In the genomic region with DNA sequence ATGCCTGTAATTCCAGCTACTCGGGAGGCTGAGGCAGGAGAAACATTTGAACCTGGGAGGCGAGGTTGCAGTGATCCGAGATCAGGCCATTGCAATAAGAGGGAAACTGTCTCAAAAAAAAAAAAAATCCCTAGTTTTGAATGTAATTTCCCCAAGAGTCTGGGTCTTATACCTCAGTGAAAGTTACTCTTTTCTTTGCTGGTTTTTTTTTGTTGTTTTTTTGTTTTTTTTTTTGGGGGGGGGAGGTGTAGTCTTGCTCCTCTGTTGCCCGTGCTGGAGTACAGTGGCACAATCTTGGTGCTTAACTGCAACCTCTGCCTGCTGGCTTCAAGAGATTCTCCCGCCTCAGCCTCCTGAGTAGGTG, we compare ENCODE assay signal across 23 cellular contexts. TPM values are rescaled to one million over a fixed set of nuclear protein-coding genes. Genes with fewer than 3 reads are reported as not detected.
DNase-seq lines count a peak whose midpoint lies in the region; ATAC-seq, FAIRE-seq and TF ChIP-seq lines count a peak whose summit lies in the region.
"Had no signal": no experiment of that assay in that cellular context is flagged by ENCODE, and none has a peak within 500 bp of the region (broad histone marks: within the 10 kb centered on the region; RNA-seq: fewer than 3 reads in every experiment).

No MANE protein-coding gene starts in this region.

- H3K4me1 ChIP-seq in KMS-11 (ENCODE audit: low read depth, poor library complexity, severe bottlenecking) (peaks cover 93% of the 10 kb centered on the region), HepG2 (ENCODE audit: insufficient read depth, low read length) (peaks cover 100% of the 10 kb centered on the region), psoas muscle (no peaks in the 10 kb centered on the region)

- H3K79me2 ChIP-seq in KMS-11 (ENCODE audit: insufficient read depth, low read depth): peaks cover 99% of the 10 kb centered on the region
- H3K79me2 ChIP-seq in HepG2 (ENCODE audit: insufficient read depth, low read length): peaks cover 100% of the 10 kb centered on the region

- H3K9ac ChIP-seq in KMS-11 (no peak overlapping the region), HepG2 (ENCODE audit: insufficient read depth, low read depth, low read length) (peak overlapping the region; percentile 66)
- H3K9ac ChIP-seq: GM23248 had no signal

- no peak for TF ChIP-seq RAD21 in HepG2 (CRISPR knock-in tag; IDR thresholded peaks at IDR 0.05)

- no peak for TF ChIP-seq POLR2A in HepG2 (IDR thresholded peaks at IDR 0.05; ENCODE audit: insufficient read depth in 1 of 2, low read depth in 2 of 2, low read length in 2 of 2)

- H3K36me3 Mint-ChIP-seq in activated T-cell treated with anti-CD3 and anti-CD28 coated beads, Interleukin-2, amount 50 U/mL, for 24 hours (ENCODE audit: low read depth): peaks cover 18% of the 10 kb centered on the region
- peaks cover 8% of the 10 kb centered on the region for H3K36me3 Mint-ChIP-seq in stimulated activated memory B cell treated with anti-CD40 and anti-IgM and Interleukin-4, amounts not matched to agents 10 μg/mL and 1 μg/mL and 100 μg/mL, for 72 hours

- H3K36me3 ChIP-seq in KMS-11 (ENCODE audit: insufficient read depth) (no peaks in the 10 kb centered on the region), HepG2 (replicated peaks in 1 of 2; ENCODE audit: control insufficient read depth in 1 of 2, insufficient read depth in 2 of 2, low read length in 2 of 2) (peaks cover 2 to 25% of the 10 kb centered on the region in 2 experiments; a peak in 3 of 5 replicates), psoas muscle (ENCODE audit: insufficient read depth in 1 of 2, low read depth in 1 of 2) (no peaks in the 10 kb centered on the region)
- H3K36me3 ChIP-seq: HAP-1, Peyer's patch, SJSA1 had no signal

- H4K20me1 ChIP-seq in KMS-11 (ENCODE audit: insufficient read depth) (peaks cover 30% of the 10 kb centered on the region; the same call in 1 of the 2 replicates), HepG2 (ENCODE audit: insufficient read depth, low read length) (peaks cover 62% of the 10 kb centered on the region)

- H3K4me2 ChIP-seq in KMS-11 (peak overlapping the region; percentile 76; the same call in 1 of the 2 replicates), HepG2 (ENCODE audit: low read depth, low read length) (peak overlapping the region; percentile 76)

- H2AFZ ChIP-seq in KMS-11 (ENCODE audit: low read depth) (no peak overlapping the region), HepG2 (ENCODE audit: low read length) (no peak overlapping the region)
- H2AFZ ChIP-seq: GM23248 had no signal

- POLR2A ChIA-PET in HepG2 (lab: Yijun Ruan, JAX): interaction anchor here (1.1 to 4.8 kb wide), 4 partner anchors 20 to 100 kb away, joined by 5 to 35 read pairs (median 15); no protein-coding TSS in a partner anchor

- H3K4me3 Mint-ChIP-seq in activated T-cell treated with anti-CD3 and anti-CD28 coated beads, Interleukin-2, amount 50 U/mL, for 24 hours: no peak overlapping the region
- no peak overlapping the region for H3K4me3 Mint-ChIP-seq in stimulated activated memory B cell treated with anti-CD40 and anti-IgM and Interleukin-4, amounts not matched to agents 10 μg/mL and 1 μg/mL and 100 μg/mL, for 72 hours
- H3K4me3 Mint-ChIP-seq: CD14-positive monocyte had no signal

- no peak for TF ChIP-seq CTCF in KMS-11 (conservative IDR thresholded peaks at IDR 0.05; ENCODE audit: low read depth, low read length)
- TF ChIP-seq CTCF in HepG2 (CRISPR knock-in tag; IDR thresholded peaks at IDR 0.05): no peak
- TF ChIP-seq CTCF in psoas muscle (IDR thresholded peaks at IDR 0.05): no peak

- WGBS in HepG2 (ENCODE audit: low lambda C conversion rate): 51% methylated on average over 5 of the region's 5 CpGs
- 81 to 93% (median 82%) methylated on average over 5 of the region's 5 CpGs for WGBS in psoas muscle, 3 donors

- no peak overlapping the region for H3K4me3 ChIP-seq in KMS-11 (IDR thresholded peaks at IDR 0.05; ENCODE audit: insufficient read depth, low read depth, low read length)
- peak overlapping the region in 2 of 3 experiments; percentile 9 to 43; a peak in 2 of 6 replicates for H3K4me3 ChIP-seq in HepG2 (replicated peaks in 1 of 3; ENCODE audit: insufficient read depth in 1 of 3, low read depth in 2 of 3, low read length in 3 of 3)
- no peak overlapping the region for H3K4me3 ChIP-seq in psoas muscle
- H3K4me3 ChIP-seq: GM12878, GM23248, HAP-1, SJSA1 had no signal

- H3K27ac ChIP-seq in KMS-11: peak overlapping the region; percentile 52
- H3K27ac ChIP-seq in HepG2 (ENCODE audit: extremely low read length, insufficient read depth, low read length): peak overlapping the region; percentile 98
- no peak overlapping the region for H3K27ac ChIP-seq in psoas muscle
- H3K27ac ChIP-seq: 22Rv1, GM23248, HL-60, SJSA1 had no signal

- H3K4me1 Mint-ChIP-seq in activated T-cell treated with anti-CD3 and anti-CD28 coated beads, Interleukin-2, amount 50 U/mL, for 24 hours (ENCODE audit: low read depth): peaks cover 83% of the 10 kb centered on the region
- H3K4me1 Mint-ChIP-seq in stimulated activated memory B cell treated with anti-CD40 and anti-IgM and Interleukin-4, amounts not matched to agents 10 μg/mL and 1 μg/mL and 100 μg/mL, for 72 hours: peaks cover 65% of the 10 kb centered on the region

- intact Hi-C loops in HepG2 (cut with micrococcal nuclease; ENCODE audit: unreplicated experiment) (no loop called here), psoas muscle (cut with DNase I) (no loop called here)

- H3K9me3 Mint-ChIP-seq in activated T-cell treated with anti-CD3 and anti-CD28 coated beads, Interleukin-2, amount 50 U/mL, for 24 hours: no peaks in the 10 kb centered on the region
- H3K9me3 Mint-ChIP-seq in stimulated activated memory B cell treated with anti-CD40 and anti-IgM and Interleukin-4, amounts not matched to agents 10 μg/mL and 1 μg/mL and 100 μg/mL, for 72 hours: no peaks in the 10 kb centered on the region
- H3K9me3 Mint-ChIP-seq: CD14-positive monocyte had no signal

- no peaks in the 10 kb centered on the region for H3K27me3 Mint-ChIP-seq in activated T-cell treated with anti-CD3 and anti-CD28 coated beads, Interleukin-2, amount 50 U/mL, for 24 hours
- H3K27me3 Mint-ChIP-seq in stimulated activated memory B cell treated with anti-CD40 and anti-IgM and Interleukin-4, amounts not matched to agents 10 μg/mL and 1 μg/mL and 100 μg/mL, for 72 hours: no peaks in the 10 kb centered on the region

- H3K27me3 ChIP-seq in KMS-11 (ENCODE audit: insufficient read depth, low read depth): no peaks in the 10 kb centered on the region
- H3K27me3 ChIP-seq in HepG2 (ENCODE audit: control insufficient read depth in 1 of 2, insufficient read depth in 2 of 2, low read length in 2 of 2): no peaks in the 10 kb centered on the region
- no peaks in the 10 kb centered on the region for H3K27me3 ChIP-seq in psoas muscle (ENCODE audit: insufficient read depth in 3 of 3, low read length in 2 of 3)
- H3K27me3 ChIP-seq: Peyer's patch, SJSA1 had no signal

- ATAC-seq in HepG2: no peak
- no peak for ATAC-seq in stimulated activated memory B cell treated with anti-CD40 and anti-IgM and Interleukin-4, amounts not matched to agents 10 μg/mL and 1 μg/mL and 100 μg/mL, for 72 hours
- no peak for ATAC-seq in HG03196 (IDR thresholded peaks at IDR 0.05; ENCODE audit: unreplicated experiment)
- ATAC-seq in psoas muscle: no peak

- CTCF ChIA-PET in HepG2 (lab: Yijun Ruan, JAX; ENCODE audit: low intra/inter-chr PET ratio, low total read pairs): no interaction called here

- FAIRE-seq in HepG2 (lab: Jason Lieb, UNC): no peak
- FAIRE-seq: GM12878 had no signal

- H3K9me3 ChIP-seq in HepG2 (ENCODE audit: low read length): no peaks in the 10 kb centered on the region
- H3K9me3 ChIP-seq in psoas muscle: no peaks in the 10 kb centered on the region
- H3K9me3 ChIP-seq: HAP-1, Peyer's patch, SJSA1 had no signal

- TF ChIP-seq EP300 in HepG2 (IDR thresholded peaks at IDR 0.05; ENCODE audit: low read depth in 2 of 2, low read length in 2 of 2): no peak
- TF ChIP-seq EP300 in HepG2 (CRISPR knock-in tag; IDR thresholded peaks at IDR 0.05; ENCODE audit: borderline replicate concordance): no peak

- in situ Hi-C loops in HepG2 (cut with HindIII; ENCODE audit: extremely low pct_ligation_motif_present, low pct_unique_long_range_greater_than_20kb): loop anchor here (25.0 kb wide), 1 partner anchor 330 kb away; no protein-coding TSS in a partner anchor

- H3K27ac Mint-ChIP-seq in activated T-cell treated with anti-CD3 and anti-CD28 coated beads, Interleukin-2, amount 50 U/mL, for 24 hours: peak overlapping the region; percentile 87
- peak overlapping the region; percentile 49 for H3K27ac Mint-ChIP-seq in stimulated activated memory B cell treated with anti-CD40 and anti-IgM and Interleukin-4, amounts not matched to agents 10 μg/mL and 1 μg/mL and 100 μg/mL, for 72 hours

- DNase-seq in activated T-cell treated with anti-CD3 and anti-CD28 coated beads, Interleukin-2, amount 50 U/mL, for 24 hours: no peak
- no peak for DNase-seq in activated T-cell treated with anti-CD3 and anti-CD28 coated beads, Interleukin-2, amount 50 U/mL, for 1 hour
- DNase-seq in HepG2 (ENCODE audit: low spot score) (no peak), NCI-H446 (lab: John Stamatoyannopoulos, UW) (no peak), psoas muscle (no peak)
- DNase-seq: Calu3, GM23248, IMR-90, Karpas-422, NCI-H1417 treated with DMSO at 0.1 percent for 48 hours, NCI-H1930, NCI-H2171, NCI-H446 treated with DMSO at 0.1 percent for 48 hours, Peyer's patch had no signal

- BruUV-seq in HepG2 (replicated peaks; lab: Mats Ljungman, UMichigan): no TSS peak

RNA-seq across cellular contexts. Expression of gene EML4, which starts 22.8 kb away (rescaled TPM):
- total RNA-seq in HepG2 (2016; rRNA removed; fragmentation: Illumina TruSeq; extraction: Trizol) (243 and 362 TPM in 2 replicates), psoas muscle (1 to 10 TPM; 4.4 to 7.5 (median 6.0) TPM)
- total RNA-seq in HepG2 (2016; cell fraction: cytosol; rRNA removed; fragmentation: Illumina TruSeq; extraction: Trizol; ENCODE audit: low read depth): 33.1 and 38.2 TPM in 2 replicates
- 236 and 353 TPM in 2 replicates for total RNA-seq in HepG2 (2016; cell fraction: insoluble cytoplasmic fraction; rRNA removed; fragmentation: Illumina TruSeq; extraction: Trizol)
- total RNA-seq in HepG2 (2016; cell fraction: membrane; rRNA removed; fragmentation: Illumina TruSeq; extraction: Trizol): 84.2 and 89.8 TPM in 2 replicates
- 261 and 283 TPM in 2 replicates for total RNA-seq in HepG2 (2016; cell fraction: nucleus; rRNA removed; fragmentation: Illumina TruSeq; extraction: Trizol)
- polyA plus RNA-seq in HepG2 (2011; rRNA removed) (355 and 476 TPM in 2 replicates), psoas muscle (1 to 10 TPM; 2.7 to 8.9 (median 3.0) TPM)
- 199 and 296 TPM in 2 replicates for polyA plus RNA-seq in HepG2 (2011; cell fraction: cytosol; rRNA removed)
- 364 and 369 TPM in 2 replicates for polyA plus RNA-seq in HepG2 (2011; cell fraction: nucleus; rRNA removed)
- 244 and 400 TPM in 2 replicates for polyA plus RNA-seq in HepG2 (2012)
- polyA plus RNA-seq in HepG2 (2016; cell fraction: cytosol; fragmentation: Illumina TruSeq; extraction: Trizol; ENCODE audit: low read depth): 6.9 and 8.0 TPM in 2 replicates
- 247 and 266 TPM in 2 replicates for polyA plus RNA-seq in HepG2 (2016; cell fraction: insoluble cytoplasmic fraction; fragmentation: Illumina TruSeq; extraction: Trizol; ENCODE audit: low read depth)
- 32.1 and 33.7 TPM in 2 replicates for polyA plus RNA-seq in HepG2 (2016; cell fraction: membrane; fragmentation: Illumina TruSeq; extraction: Trizol; ENCODE audit: low read depth)
- polyA plus RNA-seq in HepG2 (2016; cell fraction: nucleus; fragmentation: Illumina TruSeq; extraction: Trizol; ENCODE audit: insufficient read depth, low read depth): 219 and 231 TPM in 2 replicates
- polyA minus RNA-seq in HepG2 (2011; rRNA and poly(A)+ RNA removed; ENCODE audit: low replicate concordance): 36.9 and 556 TPM in 2 replicates
- polyA minus RNA-seq in HepG2 (2011; cell fraction: cytosol; rRNA and poly(A)+ RNA removed): 400 and 421 TPM in 2 replicates
- polyA minus RNA-seq in HepG2 (2011; cell fraction: nucleus; rRNA and poly(A)+ RNA removed): 1,279 and 1,350 TPM in 2 replicates

Comparison
In these comparisons a context has a peak if more than half of its experiments do, and no peak if none do; other contexts are left out.
1. H3K4me3 ChIP-seq: peak in HepG2 (2 of 3); none in KMS-11 (single experiment) and psoas muscle (single experiment).
2. RNA of gene EML4, which starts 22.8 kb away (total RNA-seq): 33.1 to 362 TPM in HepG2; 4.4 to 7.5 TPM in psoas muscle; every median in the first group is over 4 times any median in the second.